ENCODE assay signal across 12 cellular contexts in genomic region chr10:110706690-110707098, GRCh38.
DNase-seq lines count a peak whose midpoint lies in the region; FAIRE-seq and TF ChIP-seq lines count a peak whose summit lies in the region.
"Had no signal": no experiment of that assay in that cellular context is flagged by ENCODE, and none has a peak within 500 bp of the region (broad histone marks: within the 10 kb centered on the region; RNA-seq: fewer than 3 reads in every experiment).

No MANE protein-coding gene starts in this region.

- no peaks in the 10 kb centered on the region for H3K4me1 Mint-ChIP-seq in activated CD4-positive, alpha-beta T cell treated with anti-CD3 and anti-CD28 coated beads, Interleukin-2, amount 10 ng/mL, durations not matched to agents 7 days and 5 days
- H3K4me1 Mint-ChIP-seq: CD4-positive, alpha-beta memory T cell had no signal

- H4K5ac ChIP-seq in mesendoderm (ENCODE audit: low read length) = no peak overlapping the region

- H2BK5ac ChIP-seq in mesendoderm (ENCODE audit: low read length) = no peak overlapping the region

- H3K4me2 ChIP-seq in mesendoderm (ENCODE audit: low read length) = no peak overlapping the region

- no peaks in the 10 kb centered on the region for H3K79me1 ChIP-seq in mesendoderm (ENCODE audit: low read length)

- H3K4me1 ChIP-seq in mesendoderm (ENCODE audit: control insufficient read depth, low read depth, low read length) (peaks cover 9% of the 10 kb centered on the region), kidney (ENCODE audit: control insufficient read depth in 1 of 2, insufficient read depth in 1 of 2, low read depth in 1 of 2, low read length in 2 of 2) (no peaks in the 10 kb centered on the region)

- H3K23ac ChIP-seq in mesendoderm (ENCODE audit: low read length) = no peak overlapping the region

- no CpG with 5 or more reads among the region's 5 CpGs for WGBS in mesendoderm (ENCODE audit: extremely low coverage, insufficient coverage, low lambda C conversion rate)

- H3K27me3 ChIP-seq in mesendoderm (ENCODE audit: insufficient read depth, low read length, poor library complexity) = no peaks in the 10 kb centered on the region

- H3K18ac ChIP-seq in mesendoderm (ENCODE audit: low read length) = no peak overlapping the region

- H2BK120ac ChIP-seq in mesendoderm (ENCODE audit: low read depth, low read length) = no peak overlapping the region

- POLR2A ChIA-PET in activated CD4-positive, alpha-beta T cell treated with anti-CD3 and anti-CD28 coated beads, Interleukin-2, amount 10 ng/mL, durations not matched to agents 7 days and 5 days (lab: Charles Lee) = no interaction called here

- H3K4me3 Mint-ChIP-seq in activated CD4-positive, alpha-beta T cell treated with anti-CD3 and anti-CD28 coated beads, Interleukin-2, amount 10 ng/mL, durations not matched to agents 7 days and 5 days = no peak overlapping the region
- H3K4me3 Mint-ChIP-seq: activated naive CD8-positive, alpha-beta T cell; CD4-positive, alpha-beta memory T cell had no signal

- no peak overlapping the region for H2AK5ac ChIP-seq in mesendoderm (ENCODE audit: low read length)

- H3K27me3 Mint-ChIP-seq in activated CD4-positive, alpha-beta T cell treated with anti-CD3 and anti-CD28 coated beads, Interleukin-2, amount 10 ng/mL, durations not matched to agents 7 days and 5 days = peaks cover 10% of the 10 kb centered on the region
- H3K27me3 Mint-ChIP-seq: activated naive CD8-positive, alpha-beta T cell had no signal

- FAIRE-seq in kidney (lab: Jason Lieb, UNC) = no peak

- DNase-seq in AG08396 (ENCODE audit: low spot score) = peak; percentile 76
- DNase-seq in HS-5 (ENCODE audit: low read depth) = peak; percentile 73
- peak; percentile 93 for DNase-seq in astrocyte of the spinal cord (ENCODE audit: low read depth, low spot score)
- DNase-seq in mesendoderm = peak; percentile 81
- no peak for DNase-seq in kidney
- no peak for DNase-seq in cerebellar nuclear complex (lab: John Stamatoyannopoulos, UW)
- no peak for DNase-seq in activated CD4-positive, alpha-beta T cell treated with anti-CD3 and anti-CD28 coated beads, Interleukin-2, amount 50 U/mL, for 48 hours
- DNase-seq in activated CD4-positive, alpha-beta T cell treated with anti-CD3 and anti-CD28 coated beads, Interleukin-2, amount 10 ng/mL, durations not matched to agents 7 days and 5 days = no peak
- DNase-seq: activated CD4-positive, alpha-beta T cell treated with anti-CD3 and anti-CD28 coated beads for 1 hour; CD4-positive, alpha-beta memory T cell; mucosa of descending colon had no signal

- H3K9ac ChIP-seq in mesendoderm (ENCODE audit: low read length) (no peak overlapping the region), kidney (ENCODE audit: low read length in 2 of 2) (no peak overlapping the region)

- H4K8ac ChIP-seq in mesendoderm (ENCODE audit: low read depth, low read length) = no peak overlapping the region

- H3K56ac ChIP-seq in mesendoderm (ENCODE audit: low read length) = no peak overlapping the region

- H3K9me3 Mint-ChIP-seq in activated CD4-positive, alpha-beta T cell treated with anti-CD3 and anti-CD28 coated beads, Interleukin-2, amount 10 ng/mL, durations not matched to agents 7 days and 5 days = no peaks in the 10 kb centered on the region

- no peak for TF ChIP-seq CTCF in astrocyte of the spinal cord (IDR thresholded peaks at IDR 0.05; ENCODE audit: low read depth, low read length)
- TF ChIP-seq CTCF in kidney (IDR thresholded peaks at IDR 0.05; ENCODE audit: borderline replicate concordance, extremely low read depth, insufficient read depth) = no peak

- H3K27ac ChIP-seq in mesendoderm (ENCODE audit: low read depth, low read length) (no peak overlapping the region), kidney (ENCODE audit: low read depth in 2 of 2, low read length in 2 of 2) (no peak overlapping the region)

- in situ Hi-C loops in astrocyte of the spinal cord (cut with HindIII; ENCODE audit: low sequenced_read_pairs) = no loop called here

- H2BK15ac ChIP-seq in mesendoderm (replicated peaks; ENCODE audit: low read depth) = no peak overlapping the region

- H3K4me3 ChIP-seq in astrocyte of the spinal cord (ENCODE audit: low read depth, low read length) (no peak overlapping the region), mesendoderm (ENCODE audit: low read length) (no peak overlapping the region), kidney (ENCODE audit: low read length in 2 of 2) (no peak overlapping the region)
- H3K4me3 ChIP-seq: mucosa of descending colon had no signal

- no peaks in the 10 kb centered on the region for H3K9me3 ChIP-seq in kidney (ENCODE audit: control insufficient read depth in 1 of 2, low read length in 2 of 2)
- H3K9me3 ChIP-seq: mucosa of descending colon had no signal

- CTCF ChIA-PET in activated CD4-positive, alpha-beta T cell treated with anti-CD3 and anti-CD28 coated beads, Interleukin-2, amount 10 ng/mL, durations not matched to agents 7 days and 5 days (lab: Charles Lee) = interaction anchor here (0.6 to 1.5 kb wide), 4 partner anchors 18 to 99 kb away, joined by 3 to 5 read pairs (median 4); no protein-coding TSS in a partner anchor

- no peaks in the 10 kb centered on the region for H3K79me2 ChIP-seq in mesendoderm (ENCODE audit: control insufficient read depth, insufficient read depth, low read length)

- H3K36me3 ChIP-seq in mesendoderm (ENCODE audit: control insufficient read depth, insufficient read depth, low read length) (no peaks in the 10 kb centered on the region), kidney (ENCODE audit: control insufficient read depth in 1 of 2, insufficient read depth in 2 of 2, low read length in 2 of 2) (no peaks in the 10 kb centered on the region)

- intact Hi-C loops in kidney (cut with DNase I) = no loop called here

- H3K36me3 Mint-ChIP-seq in activated CD4-positive, alpha-beta T cell treated with anti-CD3 and anti-CD28 coated beads, Interleukin-2, amount 10 ng/mL, durations not matched to agents 7 days and 5 days (ENCODE audit: low read depth) = no peaks in the 10 kb centered on the region
- H3K36me3 Mint-ChIP-seq: activated naive CD8-positive, alpha-beta T cell; CD4-positive, alpha-beta memory T cell had no signal

- no peak overlapping the region for H3K27ac Mint-ChIP-seq in activated CD4-positive, alpha-beta T cell treated with anti-CD3 and anti-CD28 coated beads, Interleukin-2, amount 10 ng/mL, durations not matched to agents 7 days and 5 days
- H3K27ac Mint-ChIP-seq: activated naive CD8-positive, alpha-beta T cell; CD4-positive, alpha-beta memory T cell had no signal

- peak overlapping the region; percentile 26 for H3K4ac ChIP-seq in mesendoderm (ENCODE audit: low read depth, low read length)

Comparison
In these comparisons a context has a peak if more than half of its experiments do, and no peak if none do; other contexts are left out.
1. DNase-seq: peak in AG08396 (single experiment), HS-5 (single experiment), astrocyte of the spinal cord (single experiment) and mesendoderm (single experiment); none in kidney (single experiment), cerebellar nuclear complex (0 of 2), activated CD4-positive, alpha-beta T cell treated with anti-CD3 and anti-CD28 coated beads, Interleukin-2, amount 50 U/mL, for 48 hours (0 of 2) and activated CD4-positive, alpha-beta T cell treated with anti-CD3 and anti-CD28 coated beads, Interleukin-2, amount 10 ng/mL, durations not matched to agents 7 days and 5 days (single experiment).